In the genomic region with DNA sequence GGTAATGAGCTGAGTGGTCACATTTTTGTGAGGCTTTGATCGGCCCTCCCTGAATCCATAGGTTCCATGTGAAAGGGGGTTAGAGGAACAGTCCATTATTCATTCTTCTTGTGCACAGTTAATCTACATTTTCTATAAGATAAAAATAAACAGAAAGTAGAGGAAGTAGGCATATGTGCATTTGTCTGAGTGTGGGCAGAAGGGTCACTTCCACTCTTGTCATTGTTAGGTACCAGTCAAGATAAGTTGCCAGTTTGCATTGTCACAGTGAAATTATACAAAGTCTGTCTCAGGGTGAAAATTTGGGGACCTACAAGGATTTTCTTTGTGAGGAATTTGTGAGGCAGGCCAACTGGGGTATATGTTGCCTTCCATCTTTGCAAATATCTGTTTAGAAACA, we compare ENCODE assay signal across 33 cellular contexts. TPM values are rescaled to one million over a fixed set of nuclear protein-coding genes. Genes with fewer than 3 reads are reported as not detected.
"Had no signal": no experiment of that assay in that cellular context is flagged by ENCODE, and none has a peak within 500 bp of the region (broad histone marks: within the 10 kb centered on the region; RNA-seq: fewer than 3 reads in every experiment).

No MANE protein-coding gene starts in this region.

- H3K9me3 Mint-ChIP-seq: activated naive CD8-positive, alpha-beta T cell treated with anti-CD3 and anti-CD28 coated beads, Interleukin-2, amount 50 U/mL, for 24 hours had no signal

- H3K36me3 ChIP-seq: esophagus muscularis mucosa, heart right ventricle, lower lobe of right lung, neutrophil, right lobe of liver, upper lobe of right lung had no signal

- H3K4me3 ChIP-seq: esophagus muscularis mucosa, heart right ventricle, lower lobe of right lung, mucosa of descending colon, right lobe of liver, upper lobe of right lung had no signal

- H3K27me3 ChIP-seq: esophagus muscularis mucosa, heart right ventricle, right lobe of liver, upper lobe of right lung had no signal

- H3K27me3 Mint-ChIP-seq: progenitor cell of endocrine pancreas had no signal

- H3K27ac ChIP-seq: esophagus muscularis mucosa, foreskin keratinocyte, heart right ventricle, lower lobe of right lung, neutrophil, right lobe of liver, upper lobe of right lung had no signal

- DNase-seq: activated CD4-positive, alpha-beta memory T cell treated with anti-CD3 and anti-CD28 coated beads for 36 hours; activated CD4-positive, alpha-beta T cell treated with anti-CD3 and anti-CD28 coated beads, Interleukin-2, amount 10 ng/mL, durations not matched to agents 24 days and 14 days; activated CD4-positive, CD25-positive, alpha-beta regulatory T cell treated with anti-CD3 and anti-CD28 coated beads, Interleukin-2, amount 50 U/mL, for 72 hours; activated naive CD8-positive, alpha-beta T cell treated with anti-CD3 and anti-CD28 coated beads, Interleukin-2, amount 50 U/mL, for 24 hours; activated T-cell treated with anti-CD3 and anti-CD28 coated beads, Interleukin-2, amount 50 U/mL, for 4 hours; amygdala; caudate nucleus; cortex of kidney; endodermal cell; foreskin keratinocyte; heart right ventricle; kidney glomerular epithelial cell; lower lobe of right lung; mesenchymal stem cell; mucosa of descending colon; right lobe of liver; stimulated activated CD4-positive, alpha-beta T cell treated with anti-CD3 and anti-CD28 coated beads, Interleukin-12 subunit alpha, Interleukin-12 subunit beta, amount 100 ng/mL, for 4 hours; stimulated activated CD4-positive, alpha-beta T cell treated with anti-CD3 and anti-CD28 coated beads, Interleukin-4, amount 100 ng/mL, for 1 hour; substantia nigra; T-cell; upper lobe of right lung had no signal

- H3K27ac Mint-ChIP-seq: activated CD4-positive, alpha-beta memory T cell treated with anti-CD3 and anti-CD28 coated beads for 36 hours; activated CD4-positive, alpha-beta T cell treated with anti-CD3 and anti-CD28 coated beads, Interleukin-2, amount 10 ng/mL, durations not matched to agents 24 days and 14 days; activated naive CD8-positive, alpha-beta T cell treated with anti-CD3 and anti-CD28 coated beads, Interleukin-2, amount 50 U/mL, for 24 hours; activated T-helper 2 cell treated with anti-CD3 and anti-CD28 coated beads, Interferon-gamma antibody, Interleukin-2, Interleukin-4, amounts not matched to agents 10 μg/mL and 5 μg/mL and 100 μg/mL, durations not matched to agents 14 hours and 24 hours and 36 hours; endodermal cell; natural killer cell treated with Interleukin-12 subunit alpha and Interleukin-12 subunit beta and Interleukin-15 and Interleukin-18, amount 100 ng/mL, for 72 hours; stimulated activated naive CD8-positive, alpha-beta T cell treated with anti-CD3 and anti-CD28 coated beads, Interleukin-15, Interleukin-2, amounts not matched to agents 100 ng/mL and 50 ng/mL, for 24 hours; T-cell; T-helper 2 cell treated with Interferon-gamma antibody and Interleukin-4, amounts not matched to agents 5 μg/mL and 100 μg/mL, for 36 hours had no signal

- H3K9me3 ChIP-seq: esophagus muscularis mucosa, heart right ventricle, lower lobe of right lung, mucosa of descending colon, neutrophil, right lobe of liver, upper lobe of right lung had no signal

- H3K4me3 Mint-ChIP-seq: activated CD4-positive, alpha-beta memory T cell treated with anti-CD3 and anti-CD28 coated beads for 36 hours; activated CD4-positive, alpha-beta T cell treated with anti-CD3 and anti-CD28 coated beads, Interleukin-2, amount 10 ng/mL, durations not matched to agents 24 days and 14 days; activated naive CD4-positive, alpha-beta T cell treated with anti-CD3 and anti-CD28 coated beads, Interleukin-2, amount 50 U/mL, for 24 hours; activated naive CD8-positive, alpha-beta T cell treated with anti-CD3 and anti-CD28 coated beads, Interleukin-2, amount 50 U/mL, for 24 hours; activated T-cell treated with anti-CD3 and anti-CD28 coated beads, Interleukin-2, amount 50 U/mL, for 4 hours; endodermal cell; natural killer cell treated with Interleukin-12 subunit alpha and Interleukin-12 subunit beta and Interleukin-15 and Interleukin-18, amount 100 ng/mL, for 72 hours; stimulated activated naive CD8-positive, alpha-beta T cell treated with anti-CD3 and anti-CD28 coated beads, Interleukin-15, Interleukin-2, amounts not matched to agents 100 ng/mL and 50 ng/mL, for 24 hours; T-cell; T-helper 2 cell treated with Interferon-gamma antibody and Interleukin-4, amounts not matched to agents 5 μg/mL and 100 μg/mL, for 36 hours had no signal

- ATAC-seq: activated naive CD8-positive, alpha-beta T cell treated with anti-CD3 and anti-CD28 coated beads, Interleukin-2, amount 50 U/mL, for 24 hours; activated T-cell treated with anti-CD3 and anti-CD28 coated beads, Interleukin-2, amount 50 U/mL, for 4 hours; foreskin keratinocyte; heart right ventricle; left lobe of liver; lower lobe of right lung; mucosa of descending colon; natural killer cell treated with Interleukin-12 subunit alpha and Interleukin-12 subunit beta and Interleukin-15 and Interleukin-18, amount 100 ng/mL, for 72 hours; right lobe of liver; T-cell; upper lobe of right lung had no signal

RNA-seq across cellular contexts. Expression of a gene that starts 4.6 kb away (rescaled TPM):
- total RNA-seq: activated CD4-positive, alpha-beta T cell treated with anti-CD3 and anti-CD28 coated beads, Interleukin-2, amount 10 ng/mL, durations not matched to agents 24 days and 14 days; chondrocyte; endodermal cell; foreskin keratinocyte; osteocyte; progenitor cell of endocrine pancreas; renal cortical epithelial cell had no signal
- polyA plus RNA-seq: foreskin keratinocyte had no signal

RNA-seq across cellular contexts. Expression of a gene that starts 45.7 kb away (rescaled TPM):
- total RNA-seq: progenitor cell of endocrine pancreas had no signal
